ENCODE assay signal across 8 cellular contexts in genomic region chr3:156676467-156677119, GRCh38. TPM values are rescaled to one million over a fixed set of nuclear protein-coding genes. Genes with fewer than 3 reads are reported as not detected.
DNase-seq lines count a peak whose midpoint lies in the region; ATAC-seq and TF ChIP-seq lines count a peak whose summit lies in the region.

No MANE protein-coding gene starts in this region.

- peaks cover 70% of the 10 kb centered on the region for H3K79me2 ChIP-seq in OCI-LY3 (ENCODE audit: low read length)

- H3K9me3 Mint-ChIP-seq in endodermal cell: no peaks in the 10 kb centered on the region

- DNase-seq in endodermal cell (no peak), prostate gland (ENCODE audit: low spot score) (no peak), posterior cingulate gyrus (no peak)

- H3K4me2 ChIP-seq in OCI-LY3 (ENCODE audit: low read length): peak overlapping the region; percentile 95

- H3K9me3 ChIP-seq in OCI-LY3 (ENCODE audit: insufficient read depth, low read length) (no peaks in the 10 kb centered on the region), endodermal cell (ENCODE audit: control insufficient read depth, low read length) (no peaks in the 10 kb centered on the region), prostate gland (no peaks in the 10 kb centered on the region)

- peaks cover 31% of the 10 kb centered on the region for H3K36me3 Mint-ChIP-seq in endodermal cell (ENCODE audit: low read depth)

- peak overlapping the region; percentile 91 for H3K4me3 Mint-ChIP-seq in endodermal cell

- H3K4me1 ChIP-seq in OCI-LY3 (ENCODE audit: low read length) (peaks cover 39% of the 10 kb centered on the region), endodermal cell (ENCODE audit: control insufficient read depth, insufficient read depth, low read length) (peaks cover 4% of the 10 kb centered on the region), prostate gland (replicated peaks) (peaks cover 3% of the 10 kb centered on the region)

- H3K27me3 Mint-ChIP-seq in endodermal cell (ENCODE audit: insufficient read depth): peaks cover 14% of the 10 kb centered on the region

- H3K36me3 ChIP-seq in OCI-LY3 (replicated peaks; ENCODE audit: low read depth, low read length) (peaks cover 38% of the 10 kb centered on the region), endodermal cell (ENCODE audit: control insufficient read depth, insufficient read depth, low read length) (peaks cover 40% of the 10 kb centered on the region), prostate gland (no peaks in the 10 kb centered on the region)

- H3K27me3 ChIP-seq in OCI-LY3 (ENCODE audit: low read depth, low read length) (no peaks in the 10 kb centered on the region), endodermal cell (ENCODE audit: control insufficient read depth, insufficient read depth, low read length, poor library complexity, severe bottlenecking) (no peaks in the 10 kb centered on the region), prostate gland (replicated peaks; ENCODE audit: insufficient read depth) (no peaks in the 10 kb centered on the region)

- H3K4me3 ChIP-seq in GM12875 (ENCODE audit: low read depth, low read length) (peak overlapping the region; percentile 90), OCI-LY3 (ENCODE audit: low read length) (peak overlapping the region; percentile 99), endodermal cell (ENCODE audit: low read length) (peak overlapping the region; percentile 92), prostate gland (peak overlapping the region; percentile 88 to 94)

- no peak overlapping the region for H3K27ac Mint-ChIP-seq in endodermal cell

- no peak for TF ChIP-seq POLR2A in prostate gland (IDR thresholded peaks at IDR 0.05)

- H4K20me1 ChIP-seq in OCI-LY3 (ENCODE audit: insufficient read depth, low read length): peaks cover 59% of the 10 kb centered on the region

- 80% methylated on average over 3 of the region's 4 CpGs; no CpG with 5 or more reads in 1 of the 2 experiments for WGBS in endodermal cell (ENCODE audit: insufficient coverage in 1 of 2, insufficient read length in 1 of 2), 2 experiments
- 76% methylated on average over 4 of the region's 4 CpGs for WGBS in prostate gland

- ATAC-seq in GM21529 (IDR thresholded peaks at IDR 0.05; ENCODE audit: unreplicated experiment): no peak
- ATAC-seq in HG03097 (IDR thresholded peaks at IDR 0.05; ENCODE audit: low FRiP score, unreplicated experiment): no peak
- ATAC-seq in HG02642 (IDR thresholded peaks at IDR 0.05; ENCODE audit: poor library complexity, unreplicated experiment): no peak

- intact Hi-C loops in prostate gland (cut with DNase I): no loop called here
- intact Hi-C loops in posterior cingulate gyrus (cut with DNase I): loop anchor here (5.0 kb wide), 1 partner anchor 151 kb away; the partner anchor contains the start of gene LEKR1

- H3K27ac ChIP-seq in OCI-LY3 (ENCODE audit: low read length) (no peak overlapping the region), endodermal cell (ENCODE audit: low read depth, low read length) (no peak overlapping the region), prostate gland (peak overlapping the region; percentile 96 to 98)

- peaks cover 51% of the 10 kb centered on the region for H3K4me1 Mint-ChIP-seq in endodermal cell

- TF ChIP-seq CTCF in GM12875 (IDR thresholded peaks at IDR 0.05; ENCODE audit: borderline replicate concordance, insufficient read depth, low read depth, low read length) (no peak), OCI-LY3 (IDR thresholded peaks at IDR 0.05; ENCODE audit: low read depth, low read length) (no peak), endodermal cell (conservative IDR thresholded peaks at IDR 0.05) (no peak), prostate gland (IDR thresholded peaks at IDR 0.05) (no peak)

- no peak overlapping the region for H2AFZ ChIP-seq in OCI-LY3 (ENCODE audit: low read depth, low read length)

- H3K9ac ChIP-seq in OCI-LY3 (ENCODE audit: low read length) (peak overlapping the region; percentile 96), endodermal cell (ENCODE audit: extremely low read depth, low read length, poor library complexity, severe bottlenecking) (peak overlapping the region; percentile 90)

RNA-seq across cellular contexts. Expression of gene TIPARP, which starts 2.2 kb away (rescaled TPM):
- 10 to 100 TPM; 27.1 to 34.3 TPM for total RNA-seq in endodermal cell
- 14.8 TPM for polyA plus RNA-seq in endodermal cell (2013, experiment 1 of 2)
- polyA plus RNA-seq in endodermal cell (2013, experiment 2 of 2): 14.7 TPM
- total RNA-seq in prostate gland: 10 to 100 TPM; 31.9 to 52.0 TPM

Comparison
In these comparisons a context has a peak if more than half of its experiments do, and no peak if none do; other contexts are left out.
1. H3K27ac ChIP-seq: peak in prostate gland (2 of 2); none in OCI-LY3 (single experiment) and endodermal cell (single experiment).
2. Peak in every context shown above with its lines, with median percentiles within 50 percentile points of each other: H3K4me3 ChIP-seq.